8 cellular contexts compared by ENCODE assay signal in genomic region chr1:147641695-147642592, GRCh38. TPM values are rescaled to one million over a fixed set of nuclear protein-coding genes. Genes with fewer than 3 reads are reported as not detected.
DNase-seq lines count a peak whose midpoint lies in the region; ATAC-seq lines count a peak whose summit lies in the region.

No MANE protein-coding gene starts in this region.

- H3K4me1 Mint-ChIP-seq in CD4-positive, alpha-beta memory T cell: peaks cover 39 to 72% (median 56%) of the 10 kb centered on the region in 4 donors
- peaks cover 47% of the 10 kb centered on the region for H3K4me1 Mint-ChIP-seq in activated T-cell treated with anti-CD3 and anti-CD28 coated beads, Interleukin-2, amount 50 U/mL, for 72 hours (ENCODE audit: low read depth)

- no peaks in the 10 kb centered on the region for H3K27me3 ChIP-seq in CD4-positive, alpha-beta memory T cell (ENCODE audit: insufficient read depth, low read length)
- no peaks in the 10 kb centered on the region for H3K27me3 ChIP-seq in H7 (ENCODE audit: control insufficient read depth, insufficient read depth, low read length)

- H3K36me3 ChIP-seq in CD4-positive, alpha-beta memory T cell (ENCODE audit: insufficient read depth, low read length): no peaks in the 10 kb centered on the region
- no peaks in the 10 kb centered on the region; the same call in 1 of the 2 replicates for H3K36me3 ChIP-seq in H7 (replicated peaks; ENCODE audit: control insufficient read depth, insufficient read depth, low read length)

- H3K9me3 Mint-ChIP-seq in CD4-positive, alpha-beta memory T cell: no peaks in the 10 kb centered on the region
- H3K9me3 Mint-ChIP-seq in activated T-cell treated with anti-CD3 and anti-CD28 coated beads, Interleukin-2, amount 50 U/mL, for 72 hours: no peaks in the 10 kb centered on the region

- peak; percentile 53 to 66 (median 60) for DNase-seq in CD4-positive, alpha-beta memory T cell
- DNase-seq in H7 (peak; percentile 77), NCI-H774 (lab: John Stamatoyannopoulos, UW) (peak; percentile 66), germinal center (ENCODE audit: low spot score) (peak; percentile 44), sciatic nerve (ENCODE audit: low spot score) (no peak)
- peak; percentile 62 to 70 for DNase-seq in activated T-cell treated with anti-CD3 and anti-CD28 coated beads, Interleukin-2, amount 50 U/mL, for 72 hours

- CTCF ChIA-PET in CD4-positive, alpha-beta memory T cell (lab: Charles Lee; ENCODE audit: partially characterized antibody): interaction anchor here (0.6 to 8.2 kb wide), 30 partner anchors 9 to 251 kb away, joined by 3 to 60 read pairs (median 6); partner anchors contain the start of gene ACP6

- H3K4me3 Mint-ChIP-seq in CD4-positive, alpha-beta memory T cell: peak overlapping the region in 2 of 8 donors; percentile 2 to 53
- peak overlapping the region in 1 of 2 donors; percentile 6 for H3K4me3 Mint-ChIP-seq in activated T-cell treated with anti-CD3 and anti-CD28 coated beads, Interleukin-2, amount 50 U/mL, for 72 hours

- no peak overlapping the region for H3K27ac ChIP-seq in CD4-positive, alpha-beta memory T cell (ENCODE audit: low read depth, low read length)

- peaks cover 36% of the 10 kb centered on the region for H3K4me1 ChIP-seq in CD4-positive, alpha-beta memory T cell (ENCODE audit: insufficient read depth, low read length)

- H3K27me3 Mint-ChIP-seq in CD4-positive, alpha-beta memory T cell: no peaks in the 10 kb centered on the region
- no peaks in the 10 kb centered on the region for H3K27me3 Mint-ChIP-seq in activated T-cell treated with anti-CD3 and anti-CD28 coated beads, Interleukin-2, amount 50 U/mL, for 72 hours (ENCODE audit: low read depth)

- POLR2A ChIA-PET in CD4-positive, alpha-beta memory T cell (lab: Charles Lee; ENCODE audit: partially characterized antibody): interaction anchor here (0.8 kb wide), 1 partner anchor 28 kb away, joined by 3 read pairs; the partner anchor contains the start of gene ACP6

- H3K4me3 ChIP-seq in CD4-positive, alpha-beta memory T cell (ENCODE audit: low read length in 2 of 2): no peak overlapping the region
- H3K4me3 ChIP-seq in H7 (ENCODE audit: insufficient read depth, low read depth, low read length): no peak overlapping the region

- intact Hi-C loops in CD4-positive, alpha-beta memory T cell (cut with micrococcal nuclease): loop anchor here (1.0 to 5.0 kb wide), 4 partner anchors 29 to 147 kb away; partner anchors contain the start of gene ACP6
- intact Hi-C loops in sciatic nerve (cut with DNase I): no loop called here

- no peaks in the 10 kb centered on the region for H3K9me3 ChIP-seq in CD4-positive, alpha-beta memory T cell (ENCODE audit: control insufficient read depth in 1 of 2, low read length in 2 of 2)

- H3K27ac Mint-ChIP-seq in CD4-positive, alpha-beta memory T cell: peak overlapping the region; percentile 13 to 90 (median 43)
- H3K27ac Mint-ChIP-seq in activated T-cell treated with anti-CD3 and anti-CD28 coated beads, Interleukin-2, amount 50 U/mL, for 72 hours: no peak overlapping the region

- ATAC-seq in activated T-cell treated with anti-CD3 and anti-CD28 coated beads, Interleukin-2, amount 50 U/mL, for 72 hours (replicated peaks in 1 of 2): peak; percentile 26 to 35
- peak; percentile 65 for ATAC-seq in sciatic nerve
- ATAC-seq in HG03159 (IDR thresholded peaks at IDR 0.05; ENCODE audit: unreplicated experiment): no peak
- ATAC-seq in GM18519 (IDR thresholded peaks at IDR 0.05; ENCODE audit: low FRiP score, unreplicated experiment): no peak

- peaks cover 15 to 16% of the 10 kb centered on the region in 2 donors for H3K36me3 Mint-ChIP-seq in CD4-positive, alpha-beta memory T cell
- peaks cover 0 to 8% of the 10 kb centered on the region in 2 donors for H3K36me3 Mint-ChIP-seq in activated T-cell treated with anti-CD3 and anti-CD28 coated beads, Interleukin-2, amount 50 U/mL, for 72 hours (ENCODE audit: insufficient read depth in 2 of 2)

RNA-seq across cellular contexts. Expression of gene ACP6, which starts 28.4 kb away (rescaled TPM):
- total RNA-seq in CD4-positive, alpha-beta memory T cell: 10 to 100 TPM; 22.0 to 22.7 TPM
- 10 to 100 TPM; 15.4 to 18.3 TPM for polyA plus RNA-seq in CD4-positive, alpha-beta memory T cell
- total RNA-seq in H7 (2014; rRNA removed; shearing (Covaris generic)): 21.0 and 38.5 TPM in 2 replicates
- total RNA-seq in activated T-cell treated with anti-CD3 and anti-CD28 coated beads, Interleukin-2, amount 50 U/mL, for 72 hours: 10 to 100 TPM; 24.5 to 31.0 TPM
- 17.6 TPM for total RNA-seq in sciatic nerve

Comparison
In these comparisons a context has a peak if more than half of its experiments do, and no peak if none do; other contexts are left out.
1. ATAC-seq: peak in activated T-cell treated with anti-CD3 and anti-CD28 coated beads, Interleukin-2, amount 50 U/mL, for 72 hours (2 of 2) and sciatic nerve (single experiment); none in HG03159 (single experiment) and GM18519 (single experiment).